ENCODE assay signal across 13 cellular contexts in the genomic region with DNA sequence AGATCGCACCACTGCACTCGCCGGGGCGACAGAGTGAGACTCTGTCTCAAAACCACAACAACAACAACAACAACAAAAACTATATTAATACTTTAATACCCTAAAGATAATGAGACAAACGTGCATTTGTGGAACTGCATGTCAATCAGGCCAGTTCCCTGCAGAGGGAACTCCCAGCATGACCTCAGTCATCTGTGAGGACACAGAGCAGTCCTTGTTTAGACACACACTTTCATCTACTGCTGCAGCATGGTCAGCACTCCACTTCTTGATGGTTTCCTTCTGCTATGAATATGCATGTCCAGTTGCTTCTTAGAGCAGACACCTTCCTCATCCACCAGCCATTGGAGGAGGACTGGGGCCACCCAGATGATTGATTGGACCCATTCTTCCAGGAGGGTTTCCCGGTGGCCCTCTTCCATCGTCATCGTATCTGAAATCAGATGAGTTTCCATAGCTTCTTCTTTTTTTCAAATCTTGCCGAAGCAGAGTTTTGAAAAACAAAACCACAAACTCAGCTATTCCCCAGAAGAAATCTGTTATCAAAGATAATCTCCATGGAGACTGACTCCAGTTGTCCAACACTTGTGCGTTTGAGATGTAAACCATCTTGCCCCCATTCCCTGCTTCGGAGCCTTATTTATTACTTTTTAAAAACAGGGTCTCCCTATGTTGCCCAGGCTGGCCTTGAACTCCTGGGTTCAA. TPM values are rescaled to one million over a fixed set of nuclear protein-coding genes. Genes with fewer than 3 reads are reported as not detected.
A peak's percentile ranks its signal among the peaks of the same experiment; 100 is the strongest.
DNase-seq lines count a peak whose midpoint lies in the region; ATAC-seq and TF ChIP-seq lines count a peak whose summit lies in the region.
"Had no signal": no experiment of that assay in that cellular context is flagged by ENCODE, and none has a peak within 500 bp of the region (broad histone marks: within the 10 kb centered on the region; RNA-seq: fewer than 3 reads in every experiment).

No MANE protein-coding gene starts in this region.

- H3K27ac ChIP-seq in BLaER1 (no peak overlapping the region), Karpas-422 (ENCODE audit: low read length) (no peak overlapping the region), stomach (no peak overlapping the region)
- H3K27ac ChIP-seq: neutrophil had no signal

- H3K79me2 ChIP-seq in Karpas-422 (ENCODE audit: low read length), result peaks cover 4% of the 10 kb centered on the region; the same call in 1 of the 2 replicates

- H3K9me3 ChIP-seq in BLaER1, result peaks cover 27% of the 10 kb centered on the region
- H3K9me3 ChIP-seq in Karpas-422 (ENCODE audit: low read length), result no peaks in the 10 kb centered on the region; the same call in 1 of the 2 replicates
- H3K9me3 ChIP-seq in stomach, result peaks cover 11 to 72% (median 44%) of the 10 kb centered on the region in 4 donors

- 64 to 69% (median 66%) methylated on average over 11 of the region's 11 CpGs for WGBS in stomach, 5 donors

- TF ChIP-seq EP300 in stomach (IDR thresholded peaks at IDR 0.05), result no peak

- no peak for TF ChIP-seq POLR2A in stomach (IDR thresholded peaks at IDR 0.05)

- peaks cover 20% of the 10 kb centered on the region for H3K36me3 Mint-ChIP-seq in natural killer cell treated with Interleukin-12 subunit alpha and Interleukin-12 subunit beta and Interleukin-15 and Interleukin-18, amount 100 ng/mL, for 72 hours

- no peak overlapping the region for H2AFZ ChIP-seq in Karpas-422 (ENCODE audit: low read length)

- H3K9me2 ChIP-seq in Karpas-422 (replicated peaks; ENCODE audit: insufficient read depth, low read length), result no peaks in the 10 kb centered on the region

- intact Hi-C loops in stomach (cut with DNase I; ENCODE audit: low total_unique reads), result no loop called here

- DNase-seq in Karpas-422 (peak; percentile 51), cerebellum (ENCODE audit: low spot score) (peak; percentile 5), stomach (no peak), HT-29 (ENCODE audit: low spot score) (no peak)
- no peak for DNase-seq in natural killer cell treated with Interleukin-12 subunit alpha and Interleukin-12 subunit beta and Interleukin-15 and Interleukin-18, amount 100 ng/mL, for 72 hours (ENCODE audit: low spot score)
- DNase-seq: activated CD4-positive, alpha-beta memory T cell treated with anti-CD3 and anti-CD28 coated beads, Interleukin-2, amount 10 ng/mL, durations not matched to agents 7 days and 5 days; effector memory CD4-positive, alpha-beta T cell; MG63 had no signal

- H4K20me1 ChIP-seq in BLaER1 (no peaks in the 10 kb centered on the region), Karpas-422 (ENCODE audit: insufficient read depth, low read depth, low read length) (no peaks in the 10 kb centered on the region)

- H3K4me1 Mint-ChIP-seq in natural killer cell treated with Interleukin-12 subunit alpha and Interleukin-12 subunit beta and Interleukin-15 and Interleukin-18, amount 100 ng/mL, for 72 hours (ENCODE audit: low read depth in 2 of 2), result peaks cover 7% of the 10 kb centered on the region in 2 donors

- H3K4me3 ChIP-seq in BLaER1 (0 out of 2 replicates have a peak overlapping the region, but pooled peaks have one; percentile 76), Karpas-422 (ENCODE audit: low read length) (peak overlapping the region; percentile 85), stomach (no peak overlapping the region)
- H3K4me3 ChIP-seq: MG63 had no signal

- H3K36me3 ChIP-seq in BLaER1 (peaks cover 24% of the 10 kb centered on the region), Karpas-422 (ENCODE audit: insufficient read depth, low read length) (peaks cover 16% of the 10 kb centered on the region), stomach (peaks cover under 1 to 29% (median 7%) of the 10 kb centered on the region in 4 donors)
- H3K36me3 ChIP-seq: BE2C, MG63, neutrophil had no signal

- no peaks in the 10 kb centered on the region for H3K27me3 Mint-ChIP-seq in natural killer cell treated with Interleukin-12 subunit alpha and Interleukin-12 subunit beta and Interleukin-15 and Interleukin-18, amount 100 ng/mL, for 72 hours
- H3K27me3 Mint-ChIP-seq: activated CD4-positive, alpha-beta memory T cell treated with anti-CD3 and anti-CD28 coated beads, Interleukin-2, amount 10 ng/mL, durations not matched to agents 7 days and 5 days had no signal

- H3K4me2 ChIP-seq in BLaER1, result peak overlapping the region; percentile 80
- H3K4me2 ChIP-seq in Karpas-422 (ENCODE audit: low read depth, low read length, poor library complexity, severe bottlenecking), result peak overlapping the region; percentile 93

- H3K9ac ChIP-seq in BLaER1 (no peak overlapping the region; the same call in 1 of the 2 replicates), Karpas-422 (ENCODE audit: low read length) (no peak overlapping the region)

- no peak overlapping the region for H3K27ac Mint-ChIP-seq in natural killer cell treated with Interleukin-12 subunit alpha and Interleukin-12 subunit beta and Interleukin-15 and Interleukin-18, amount 100 ng/mL, for 72 hours
- H3K27ac Mint-ChIP-seq: activated CD4-positive, alpha-beta memory T cell treated with anti-CD3 and anti-CD28 coated beads, Interleukin-2, amount 10 ng/mL, durations not matched to agents 7 days and 5 days had no signal

- TF ChIP-seq CTCF in stomach (IDR thresholded peaks at IDR 0.05), result no peak

- peaks cover 10% of the 10 kb centered on the region for H3K9me3 Mint-ChIP-seq in natural killer cell treated with Interleukin-12 subunit alpha and Interleukin-12 subunit beta and Interleukin-15 and Interleukin-18, amount 100 ng/mL, for 72 hours

- peak overlapping the region; percentile 66 for H3K4me3 Mint-ChIP-seq in natural killer cell treated with Interleukin-12 subunit alpha and Interleukin-12 subunit beta and Interleukin-15 and Interleukin-18, amount 100 ng/mL, for 72 hours

- ATAC-seq in natural killer cell treated with Interleukin-12 subunit alpha and Interleukin-12 subunit beta and Interleukin-15 and Interleukin-18, amount 100 ng/mL, for 72 hours, result no peak
- ATAC-seq in HG02798 (IDR thresholded peaks at IDR 0.05; ENCODE audit: poor library complexity, unreplicated experiment) (no peak), GM21619 (IDR thresholded peaks at IDR 0.05; ENCODE audit: unreplicated experiment) (no peak)

- no peaks in the 10 kb centered on the region for H3K27me3 ChIP-seq in BLaER1
- no peaks in the 10 kb centered on the region for H3K27me3 ChIP-seq in Karpas-422 (ENCODE audit: low read length)
- no peaks in the 10 kb centered on the region for H3K27me3 ChIP-seq in stomach
- H3K27me3 ChIP-seq: BE2C, MG63 had no signal

- H3K4me1 ChIP-seq in BLaER1 (peaks cover 16% of the 10 kb centered on the region), Karpas-422 (ENCODE audit: low read length) (peaks cover 14% of the 10 kb centered on the region; the same call in 1 of the 2 replicates), stomach (peaks cover 0 to 17% (median 3%) of the 10 kb centered on the region in 4 donors)
- H3K4me1 ChIP-seq: BE2C had no signal

RNA-seq across cellular contexts. Expression of gene ZNF607, which starts 26.5 kb away (rescaled TPM):
- total RNA-seq in Karpas-422 (2014; rRNA removed; shearing (Covaris generic); ENCODE audit: low replicate concordance), result 10.7 and 11.1 TPM in 2 replicates
- 17.6 TPM for total RNA-seq in cerebellum
- 1 to 10 TPM; 5.6 to 7.8 TPM for total RNA-seq in natural killer cell treated with Interleukin-12 subunit alpha and Interleukin-12 subunit beta and Interleukin-15 and Interleukin-18, amount 100 ng/mL, for 72 hours
- 1 to 10 TPM; 1.4 to 7.0 (median 4.6) TPM for total RNA-seq in stomach
- 1 to 10 TPM in 2 of 3 donors, under 1 TPM in 1; 0.76 to 2.8 (median 1.3) TPM for polyA plus RNA-seq in stomach
- 0.10 and 0.46 TPM in 2 replicates for total RNA-seq in HT-29 (2014; rRNA removed; shearing (Covaris generic))

RNA-seq across cellular contexts. Expression of gene ZFP30, which starts 37.8 kb away (rescaled TPM):
- total RNA-seq in Karpas-422 (2014; rRNA removed; shearing (Covaris generic); ENCODE audit: low replicate concordance), result 15.4 and 17.8 TPM in 2 replicates
- 51.6 TPM for total RNA-seq in cerebellum
- total RNA-seq in natural killer cell treated with Interleukin-12 subunit alpha and Interleukin-12 subunit beta and Interleukin-15 and Interleukin-18, amount 100 ng/mL, for 72 hours, result 10 to 100 TPM in 1 of 2 donors, 1 to 10 TPM in 1; 9.7 to 16.1 TPM
- total RNA-seq in stomach, result 10 to 100 TPM in 2 of 5 donors, 1 to 10 TPM in 2, under 1 TPM in 1; 0.45 to 27.7 (median 5.5) TPM
- polyA plus RNA-seq in stomach, result 1 to 10 TPM; 2.1 to 2.9 (median 2.6) TPM
- not detected in 2 replicates for total RNA-seq in HT-29 (2014; rRNA removed; shearing (Covaris generic))

Comparison
In these comparisons a context has a peak if more than half of its experiments do, and no peak if none do; other contexts are left out.
1. H3K4me3 ChIP-seq: peak in BLaER1 (single experiment) and Karpas-422 (single experiment); none in stomach (0 of 4).
2. DNase-seq: peak in Karpas-422 (single experiment) and cerebellum (single experiment); none in natural killer cell treated with Interleukin-12 subunit alpha and Interleukin-12 subunit beta and Interleukin-15 and Interleukin-18, amount 100 ng/mL, for 72 hours (single experiment), stomach (single experiment) and HT-29 (single experiment).